In the genomic region with DNA sequence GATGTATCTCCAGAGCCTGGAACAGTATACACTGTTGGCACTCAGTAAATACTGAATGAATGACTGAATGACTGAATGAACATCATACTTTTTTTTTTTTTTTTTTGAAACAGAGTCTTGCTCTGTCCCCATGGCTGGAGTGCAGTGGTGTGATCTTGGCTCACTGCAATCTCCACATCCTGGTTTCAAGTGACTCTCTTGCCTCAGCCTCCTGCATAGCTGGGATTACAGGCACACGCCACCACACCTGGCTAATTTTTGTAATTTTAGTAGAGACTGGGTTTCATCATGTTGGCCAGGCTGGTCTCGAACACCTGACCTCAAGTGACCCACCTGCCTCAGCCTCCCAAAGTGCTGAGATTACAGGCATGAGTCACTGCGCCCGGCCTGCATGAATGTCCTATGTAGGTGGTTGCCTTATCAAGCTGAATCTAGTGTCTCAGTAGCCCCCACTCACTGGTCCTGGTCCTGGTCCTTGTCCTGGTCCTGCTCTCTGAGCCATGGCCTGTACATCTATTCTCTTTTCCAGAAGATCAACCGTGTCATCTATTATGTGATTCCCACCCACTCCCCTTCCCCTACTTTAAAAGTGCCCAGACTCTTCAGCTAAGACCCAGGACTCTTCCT, we compare ENCODE assay signal across 16 cellular contexts. TPM values are rescaled to one million over a fixed set of nuclear protein-coding genes. Genes with fewer than 3 reads are reported as not detected.
DNase-seq lines count a peak whose midpoint lies in the region; ATAC-seq, FAIRE-seq and TF ChIP-seq lines count a peak whose summit lies in the region.
"Not testable (repeated sequence)": the region's sequence is repeated elsewhere in the genome, so short reads cannot be mapped to it uniquely, and the experiment has no call there.
"Had no signal": no experiment of that assay in that cellular context is flagged by ENCODE, and none has a peak within 500 bp of the region (broad histone marks: within the 10 kb centered on the region; RNA-seq: fewer than 3 reads in every experiment).

No MANE protein-coding gene starts in this region.

- RAD21 ChIA-PET in HCT116 (lab: Charles Lee; ENCODE audit: low non-redundant PET in 1 of 2, low total read pairs in 2 of 2, uncharacterized antibody in 2 of 2, unreplicated experiment in 2 of 2): interaction anchor here in 1 of 2 experiments (1.2 kb wide), 1 partner anchor 20 kb away, joined by 3 read pairs; no protein-coding TSS in a partner anchor

- TF ChIP-seq RAD21 in HCT116 (IDR thresholded peaks at IDR 0.05; ENCODE audit: low read depth): not testable (repeated sequence)

- not testable (repeated sequence) for H3K4me3 Mint-ChIP-seq in effector memory CD8-positive, alpha-beta T cell; naive thymus-derived CD4-positive, alpha-beta T cell

- POLR2A ChIA-PET in HCT116 (lab: Charles Lee): interaction anchor here (0.9 to 1.5 kb wide), 3 partner anchors 13 to 27 kb away, joined by 3 read pairs; no protein-coding TSS in a partner anchor
- POLR2A ChIA-PET in naive thymus-derived CD4-positive, alpha-beta T cell (lab: Charles Lee): interaction anchor here (0.7 to 6.1 kb wide), 10 partner anchors 9 to 24 kb away, joined by 3 to 82 read pairs (median 6); a partner anchor contains a TSS

- CTCF ChIA-PET in HCT116 (lab: Charles Lee): interaction anchor here (1.3 to 1.4 kb wide), 2 partner anchors 24 to 27 kb away, joined by 5 to 6 read pairs; no protein-coding TSS in a partner anchor
- CTCF ChIA-PET in naive thymus-derived CD4-positive, alpha-beta T cell (lab: Charles Lee): interaction anchor here (0.6 to 1.2 kb wide), 7 partner anchors 8 to 1134 kb away, joined by 3 to 7 read pairs (median 3); no protein-coding TSS in a partner anchor

- H3K27ac Mint-ChIP-seq in effector memory CD8-positive, alpha-beta T cell: peak overlapping the region; percentile 67 to 68
- peak overlapping the region in 8 of 9 donors; percentile 70 to 96 (median 86) for H3K27ac Mint-ChIP-seq in naive thymus-derived CD4-positive, alpha-beta T cell

- not testable (repeated sequence) for H3K4me3 ChIP-seq in BLaER1; hepatocyte; naive thymus-derived CD4-positive, alpha-beta T cell (ENCODE audit: low read length); smooth muscle cell
- peak overlapping the region in 1 of 2 experiments; percentile 43; a peak in 2 of 4 replicates for H3K4me3 ChIP-seq in HCT116 (replicated peaks in 1 of 2; ENCODE audit: low read depth in 1 of 2, low read length in 2 of 2)
- peak overlapping the region; percentile 42 for H3K4me3 ChIP-seq in adipocyte (ENCODE audit: low read length)

- H3K36me3 Mint-ChIP-seq in effector memory CD8-positive, alpha-beta T cell (ENCODE audit: insufficient read depth): peaks cover 16% of the 10 kb centered on the region
- peaks cover 0 to 11% (median 8%) of the 10 kb centered on the region in 5 donors for H3K36me3 Mint-ChIP-seq in naive thymus-derived CD4-positive, alpha-beta T cell

- H3K36me3 ChIP-seq in BLaER1; HCT116 (ENCODE audit: control insufficient read depth in 1 of 2, insufficient read depth in 2 of 2, low read length in 2 of 2); adipocyte (ENCODE audit: control insufficient read depth, insufficient read depth, low read length, severe bottlenecking); hepatocyte (replicated peaks; ENCODE audit: insufficient read depth, low read depth); smooth muscle cell (ENCODE audit: low read depth): not testable (repeated sequence)
- H3K36me3 ChIP-seq in naive thymus-derived CD4-positive, alpha-beta T cell (ENCODE audit: control insufficient read depth in 2 of 3, insufficient read depth in 3 of 3, low read length in 3 of 3): peaks cover 0 to 16% (median 0%) of the 10 kb centered on the region in 3 experiments

- TF ChIP-seq POLR2A in HCT116 (IDR thresholded peaks at IDR 0.05; ENCODE audit: borderline replicate concordance, extremely low read depth, insufficient read depth, insufficient read length): not testable (repeated sequence)

- not testable (repeated sequence) for H3K79me2 ChIP-seq in HCT116 (ENCODE audit: insufficient read depth, low read length); hepatocyte; smooth muscle cell (ENCODE audit: low read depth)

- H3K4me2 ChIP-seq in BLaER1 (peak overlapping the region; percentile 37; the same call in 1 of the 2 replicates), HCT116 (ENCODE audit: low read length) (peak overlapping the region; percentile 80), smooth muscle cell (peak overlapping the region; percentile 50)
- H3K4me2 ChIP-seq in hepatocyte: not testable (repeated sequence)

- intact Hi-C loops in HCT116 (cut with micrococcal nuclease); naive thymus-derived CD4-positive, alpha-beta T cell (cut with micrococcal nuclease): not testable (repeated sequence)

- WGBS in hepatocyte (ENCODE audit: low lambda C conversion rate, missing lambda C conversion rate): 93% methylated on average over 5 of the region's 5 CpGs
- WGBS in smooth muscle cell (ENCODE audit: low lambda C conversion rate): 74% methylated on average over 5 of the region's 5 CpGs

- not testable (repeated sequence) for TF ChIP-seq CTCF in HCT116 (IDR thresholded peaks at IDR 0.05 in 2 of 3, conservative IDR thresholded peaks at IDR 0.05 in 1 of 3; ENCODE audit: borderline replicate concordance in 1 of 3, insufficient read depth in 1 of 3, low read depth in 2 of 3, low read length in 2 of 3); hepatocyte (IDR thresholded peaks at IDR 0.05; ENCODE audit: poor library complexity); smooth muscle cell (IDR thresholded peaks at IDR 0.05; ENCODE audit: borderline replicate concordance, insufficient read depth, poor library complexity, severe bottlenecking)

- not testable (repeated sequence) for H2AFZ ChIP-seq in HCT116 (ENCODE audit: low read depth, low read length, poor library complexity, severe bottlenecking); hepatocyte; smooth muscle cell (ENCODE audit: low read depth)

- H3K4me1 ChIP-seq in BLaER1 (peaks cover 14% of the 10 kb centered on the region), HCT116 (ENCODE audit: control insufficient read depth in 1 of 2, insufficient read depth in 2 of 2, low read length in 2 of 2) (peaks cover 69 to 99% of the 10 kb centered on the region in 2 experiments), adipocyte (ENCODE audit: control insufficient read depth, insufficient read depth, low read length) (peaks cover 53% of the 10 kb centered on the region), hepatocyte (ENCODE audit: insufficient read depth) (peaks cover 44% of the 10 kb centered on the region), smooth muscle cell (ENCODE audit: low read depth) (peaks cover 84% of the 10 kb centered on the region)
- peaks cover 7 to 28% of the 10 kb centered on the region in 2 donors for H3K4me1 ChIP-seq in naive thymus-derived CD4-positive, alpha-beta T cell (ENCODE audit: control insufficient read depth in 2 of 2, insufficient read depth in 2 of 2, low read length in 2 of 2)

- FAIRE-seq in RCC 7860 (lab: Jason Lieb, UNC): not testable (repeated sequence)

- not testable (repeated sequence) for H3K9me2 ChIP-seq in HCT116 (ENCODE audit: insufficient read depth); hepatocyte (replicated peaks; ENCODE audit: insufficient read depth)

- not testable (repeated sequence) for DNase-seq in HCT116 (ENCODE audit: low read depth, low spot score); adipocyte (ENCODE audit: low read depth); effector memory CD8-positive, alpha-beta T cell; hepatocyte (ENCODE audit: low spot score); naive thymus-derived CD4-positive, alpha-beta T cell; smooth muscle cell (lab: John Stamatoyannopoulos, UW; ENCODE audit: unreplicated experiment)
- DNase-seq in RCC 7860 (ENCODE audit: low spot score): peak; percentile 62

- peak; percentile 4; the same call in 1 of the 2 replicates for ATAC-seq in HCT116
- not testable (repeated sequence) for ATAC-seq in effector memory CD8-positive, alpha-beta T cell (replicated peaks); naive thymus-derived CD4-positive, alpha-beta T cell

- not testable (repeated sequence) for BruUV-seq in HCT116 (replicated peaks; lab: Mats Ljungman, UMichigan)

- not testable (repeated sequence) for H3K9me3 ChIP-seq in BLaER1; HCT116 (ENCODE audit: control insufficient read depth in 1 of 2, insufficient read depth in 1 of 2, low read depth in 1 of 2, low read length in 2 of 2); adipocyte (ENCODE audit: control insufficient read depth, low read length); hepatocyte (ENCODE audit: low read depth); naive thymus-derived CD4-positive, alpha-beta T cell (ENCODE audit: control insufficient read depth in 2 of 3, low read length in 3 of 3); smooth muscle cell (replicated peaks; ENCODE audit: low read depth)

- H3K4me1 Mint-ChIP-seq in effector memory CD8-positive, alpha-beta T cell (ENCODE audit: low read depth in 2 of 2): peaks cover 35 to 56% of the 10 kb centered on the region in 2 donors
- peaks cover 31 to 90% (median 76%) of the 10 kb centered on the region in 7 donors for H3K4me1 Mint-ChIP-seq in naive thymus-derived CD4-positive, alpha-beta T cell

- not testable (repeated sequence) for H3K9ac ChIP-seq in BLaER1
- H3K9ac ChIP-seq in HCT116 (ENCODE audit: low read length) (peak overlapping the region; percentile 54), adipocyte (ENCODE audit: low read length) (peak overlapping the region; percentile 60), smooth muscle cell (ENCODE audit: low read depth) (peak overlapping the region; percentile 66)

- not testable (repeated sequence) for H4K20me1 ChIP-seq in BLaER1; HCT116 (ENCODE audit: insufficient read depth); hepatocyte (ENCODE audit: insufficient read depth, poor library complexity, severe bottlenecking); smooth muscle cell (ENCODE audit: low read depth)

- H3K27ac ChIP-seq in BLaER1; naive thymus-derived CD4-positive, alpha-beta T cell (ENCODE audit: low read depth, low read length): not testable (repeated sequence)
- H3K27ac ChIP-seq in HCT116 (ENCODE audit: low read depth, low read length) (peak overlapping the region; percentile 78), hepatocyte (peak overlapping the region; percentile 52), smooth muscle cell (ENCODE audit: low read depth) (peak overlapping the region; percentile 93)

- not testable (repeated sequence) for H3K27me3 Mint-ChIP-seq in effector memory CD8-positive, alpha-beta T cell; naive thymus-derived CD4-positive, alpha-beta T cell

- peaks cover 22% of the 10 kb centered on the region for H3K27me3 ChIP-seq in BLaER1
- H3K27me3 ChIP-seq in HCT116 (ENCODE audit: insufficient read depth, low read length); adipocyte (replicated peaks; ENCODE audit: control insufficient read depth, insufficient read depth, low read length); hepatocyte; naive thymus-derived CD4-positive, alpha-beta T cell (ENCODE audit: control insufficient read depth in 2 of 2, insufficient read depth in 2 of 2, low read length in 2 of 2); smooth muscle cell (ENCODE audit: low read depth): not testable (repeated sequence)

- H3F3A ChIP-seq in smooth muscle cell (ENCODE audit: low read depth): peaks cover 32% of the 10 kb centered on the region

- not testable (repeated sequence) for H3K9me3 Mint-ChIP-seq in effector memory CD8-positive, alpha-beta T cell; naive thymus-derived CD4-positive, alpha-beta T cell

RNA-seq across cellular contexts. Expression of a gene that starts 23.9 kb away (rescaled TPM):
- total RNA-seq in HCT116 (2021; ENCODE audit: unreplicated experiment) (3.0 TPM), hepatocyte (12.6 and 13.4 TPM in 2 replicates), smooth muscle cell (6.6 and 11.3 TPM in 2 replicates)
- 1.4 and 1.5 TPM in 2 replicates for polyA plus RNA-seq in HCT116 (2012)
- polyA plus RNA-seq in hepatocyte (20.7 and 22.5 TPM in 2 replicates), smooth muscle cell (15.8 and 16.8 TPM in 2 replicates)
- 10 to 100 TPM in 4 of 5 experiments, 1 to 10 TPM in 1; 9.1 to 57.8 (median 23.0) TPM for total RNA-seq in naive thymus-derived CD4-positive, alpha-beta T cell
- polyA plus RNA-seq in naive thymus-derived CD4-positive, alpha-beta T cell: 10 to 100 TPM; 40.7 to 85.5 TPM

RNA-seq across cellular contexts. Expression of a gene that starts 59.1 kb away (rescaled TPM):
- total RNA-seq in HCT116 (2021; ENCODE audit: unreplicated experiment): 0.49 TPM
- polyA plus RNA-seq in HCT116 (2012): 0.17 TPM in 2 replicates
- total RNA-seq in hepatocyte: 0.28 and 0.40 TPM in 2 replicates
- polyA plus RNA-seq in hepatocyte: 1.6 and 1.7 TPM in 2 replicates
- total RNA-seq in naive thymus-derived CD4-positive, alpha-beta T cell: not detected
- not detected for polyA plus RNA-seq in naive thymus-derived CD4-positive, alpha-beta T cell
- 0.54 TPM in 1 of 2 replicates, not detected in the other for total RNA-seq in smooth muscle cell
- 0.33 and 0.84 TPM in 2 replicates for polyA plus RNA-seq in smooth muscle cell
- total RNA-seq: activated CD8-positive, alpha-beta memory T cell treated with anti-CD3 and anti-CD28 coated beads, Interleukin-2, amount 10 ng/mL, durations not matched to agents 7 days and 5 days; activated T-cell treated with anti-CD3 and anti-CD28 coated beads, Interleukin-2, amount 50 U/mL, for 72 hours; dermis microvascular lymphatic vessel endothelial cell; left ventricle myocardium superior; omental fat pad; renal cortical epithelial cell; RPMI7951 had no signal
- polyA plus RNA-seq: CD14-positive monocyte had no signal
